ENCODE assay signal across 17 cellular contexts in the genomic region with DNA sequence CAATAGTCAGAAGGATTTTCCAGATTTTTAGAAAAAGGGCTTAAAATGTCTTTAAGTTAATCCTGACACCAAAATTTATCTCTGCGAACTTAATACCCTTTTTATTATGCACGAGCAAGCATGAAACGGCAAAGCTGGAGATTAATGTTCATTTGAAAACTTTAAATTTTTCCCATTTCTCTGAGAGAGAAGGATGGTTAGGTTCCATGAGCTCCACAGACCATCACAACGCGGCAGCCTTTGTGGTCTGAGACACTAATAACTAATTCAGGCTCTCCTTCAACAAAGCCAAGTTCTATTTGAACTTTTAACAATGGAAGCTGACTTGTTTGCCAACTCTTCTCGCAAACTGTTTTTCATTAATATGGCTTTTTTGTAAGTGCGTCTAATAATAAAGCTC.
DNase-seq lines count a peak whose midpoint lies in the region; ATAC-seq and TF ChIP-seq lines count a peak whose summit lies in the region.
"Had no signal": no experiment of that assay in that cellular context is flagged by ENCODE, and none has a peak within 500 bp of the region (broad histone marks: within the 10 kb centered on the region; RNA-seq: fewer than 3 reads in every experiment).

No MANE protein-coding gene starts in this region.

- no peaks in the 10 kb centered on the region for H3K9me2 ChIP-seq in GM23248 (ENCODE audit: insufficient read depth)

- H3K4me3 Mint-ChIP-seq in endodermal cell: no peak overlapping the region
- no peak overlapping the region for H3K4me3 Mint-ChIP-seq in mesothelial cell of epicardium
- no peak overlapping the region for H3K4me3 Mint-ChIP-seq in osteocyte (ENCODE audit: unreplicated experiment)
- H3K4me3 Mint-ChIP-seq: CD4-positive, CD25-positive, alpha-beta regulatory T cell; GM23338 had no signal

- no peaks in the 10 kb centered on the region for H3K27me3 Mint-ChIP-seq in endodermal cell (ENCODE audit: insufficient read depth)
- H3K27me3 Mint-ChIP-seq in mesothelial cell of epicardium (ENCODE audit: low read depth): no peaks in the 10 kb centered on the region
- H3K27me3 Mint-ChIP-seq in osteocyte (ENCODE audit: unreplicated experiment): no peaks in the 10 kb centered on the region
- H3K27me3 Mint-ChIP-seq: CD4-positive, CD25-positive, alpha-beta regulatory T cell had no signal

- H3K36me3 ChIP-seq in GM23248 (ENCODE audit: low read depth) (no peaks in the 10 kb centered on the region), endodermal cell (ENCODE audit: control insufficient read depth, insufficient read depth, low read length) (peaks cover 50% of the 10 kb centered on the region), upper lobe of left lung (no peaks in the 10 kb centered on the region)
- H3K36me3 ChIP-seq: BLaER1 treated with 17β-estradiol and CSF1 and Interleukin-3, amounts not matched to agents 10 nM and 100 nM had no signal

- ATAC-seq in HG02588 (IDR thresholded peaks at IDR 0.05; ENCODE audit: unreplicated experiment): no peak
- ATAC-seq in upper lobe of left lung (ENCODE audit: low FRiP score in 2 of 2): no peak
- ATAC-seq in GM19328 (IDR thresholded peaks at IDR 0.05; ENCODE audit: unreplicated experiment): no peak
- ATAC-seq: GM23338, HepG2 had no signal

- peaks cover 21% of the 10 kb centered on the region for H3K36me3 Mint-ChIP-seq in endodermal cell (ENCODE audit: low read depth)
- peaks cover 10% of the 10 kb centered on the region for H3K36me3 Mint-ChIP-seq in mesothelial cell of epicardium
- H3K36me3 Mint-ChIP-seq in osteocyte (ENCODE audit: unreplicated experiment): peaks cover 12% of the 10 kb centered on the region
- H3K36me3 Mint-ChIP-seq: CD4-positive, CD25-positive, alpha-beta regulatory T cell had no signal

- DNase-seq in GM23248 (peak; percentile 30), endodermal cell (no peak), mesothelial cell of epicardium (ENCODE audit: low spot score in 2 of 2, unreplicated experiment in 2 of 2) (no peak), osteocyte (ENCODE audit: extremely low spot score, unreplicated experiment) (no peak), OCI-M1 (lab: John Stamatoyannopoulos, UW) (no peak), upper lobe of left lung (no peak)
- DNase-seq: 8988T; ACHN; CD4-positive, CD25-positive, alpha-beta regulatory T cell; DMS53; GF-D8; H7 had no signal

- no peak for TF ChIP-seq EP300 in upper lobe of left lung (IDR thresholded peaks at IDR 0.05)

- peaks cover 8% of the 10 kb centered on the region; the same call in 1 of the 2 replicates for H3K4me1 ChIP-seq in GM23248 (ENCODE audit: insufficient read depth)
- no peaks in the 10 kb centered on the region for H3K4me1 ChIP-seq in endodermal cell (ENCODE audit: control insufficient read depth, insufficient read depth, low read length)
- peaks cover 0 to 16% (median 12%) of the 10 kb centered on the region in 4 donors for H3K4me1 ChIP-seq in upper lobe of left lung

- peaks cover 100% of the 10 kb centered on the region for H3K79me2 ChIP-seq in GM23248 (ENCODE audit: insufficient read depth)

- in situ Hi-C loops in GM23248 (cut with MboI): no loop called here

- no peaks in the 10 kb centered on the region; the same call in 1 of the 2 replicates for H4K20me1 ChIP-seq in GM23248 (ENCODE audit: insufficient read depth)
- H4K20me1 ChIP-seq: BLaER1 treated with 17β-estradiol and CSF1 and Interleukin-3, amounts not matched to agents 10 nM and 100 nM had no signal

- H3F3A ChIP-seq in GM23248 (ENCODE audit: insufficient read depth): peaks cover 37% of the 10 kb centered on the region

- peak overlapping the region; percentile 43 for H2AFZ ChIP-seq in GM23248
- H2AFZ ChIP-seq: GM23338 had no signal

- 0 out of 2 replicates have a peak overlapping the region, but pooled peaks have one; percentile 6 for H3K9ac ChIP-seq in GM23248
- no peak overlapping the region for H3K9ac ChIP-seq in endodermal cell (ENCODE audit: extremely low read depth, low read length, poor library complexity, severe bottlenecking)
- H3K9ac ChIP-seq: BLaER1 treated with 17β-estradiol and CSF1 and Interleukin-3, amounts not matched to agents 10 nM and 100 nM had no signal

- TF ChIP-seq CTCF in endodermal cell (conservative IDR thresholded peaks at IDR 0.05) (no peak), mesothelial cell of epicardium (IDR thresholded peaks at IDR 0.05; ENCODE audit: unreplicated experiment) (no peak), osteocyte (IDR thresholded peaks at IDR 0.05) (no peak), upper lobe of left lung (IDR thresholded peaks at IDR 0.05) (no peak)

- no peak overlapping the region for H3K4me2 ChIP-seq in GM23248 (ENCODE audit: unreplicated experiment)
- H3K4me2 ChIP-seq: GM23338 had no signal

- H3K4me3 ChIP-seq in GM23248 (no peak overlapping the region), endodermal cell (ENCODE audit: low read length) (no peak overlapping the region), upper lobe of left lung (no peak overlapping the region)
- H3K4me3 ChIP-seq: BLaER1 treated with 17β-estradiol and CSF1 and Interleukin-3, amounts not matched to agents 10 nM and 100 nM; GM23338 had no signal

- TF ChIP-seq POLR2A in upper lobe of left lung (IDR thresholded peaks at IDR 0.05): no peak

- no peaks in the 10 kb centered on the region for H3K9me3 Mint-ChIP-seq in endodermal cell
- no peaks in the 10 kb centered on the region for H3K9me3 Mint-ChIP-seq in mesothelial cell of epicardium
- no peaks in the 10 kb centered on the region for H3K9me3 Mint-ChIP-seq in osteocyte (ENCODE audit: unreplicated experiment)
- H3K9me3 Mint-ChIP-seq: GM23338 had no signal

- H3K27ac Mint-ChIP-seq in endodermal cell (peak overlapping the region; percentile 24), mesothelial cell of epicardium (peak overlapping the region; percentile 58), osteocyte (ENCODE audit: unreplicated experiment) (peak overlapping the region; percentile 7)
- H3K27ac Mint-ChIP-seq: CD4-positive, CD25-positive, alpha-beta regulatory T cell; GM23338 had no signal

- H3K27ac ChIP-seq in GM23248 (peak overlapping the region; percentile 11; the same call in 1 of the 2 replicates), endodermal cell (ENCODE audit: low read depth, low read length) (peak overlapping the region; percentile 60), upper lobe of left lung (no peak overlapping the region)
- H3K27ac ChIP-seq: BLaER1 treated with 17β-estradiol and CSF1 and Interleukin-3, amounts not matched to agents 10 nM and 100 nM had no signal

- H3K9me3 ChIP-seq in GM23248 (ENCODE audit: low read depth) (no peaks in the 10 kb centered on the region), endodermal cell (ENCODE audit: control insufficient read depth, low read length) (no peaks in the 10 kb centered on the region), upper lobe of left lung (no peaks in the 10 kb centered on the region)
- H3K9me3 ChIP-seq: BLaER1 treated with 17β-estradiol and CSF1 and Interleukin-3, amounts not matched to agents 10 nM and 100 nM had no signal

- WGBS in GM23248 (ENCODE audit: low coverage in 1 of 2, low lambda C conversion rate in 2 of 2, missing lambda C conversion rate in 2 of 2), 2 experiments: 21 to 27% methylated on average over 7 of the region's 7 CpGs
- 92 to 95% methylated on average over 3 to 7 of the region's 7 CpGs for WGBS in endodermal cell (ENCODE audit: insufficient coverage in 1 of 2, insufficient read length in 1 of 2), 2 experiments
- WGBS in upper lobe of left lung, 2 donors: 59 to 82% methylated on average over 7 of the region's 7 CpGs

- peaks cover 22% of the 10 kb centered on the region for H3K4me1 Mint-ChIP-seq in endodermal cell
- peaks cover 29% of the 10 kb centered on the region for H3K4me1 Mint-ChIP-seq in mesothelial cell of epicardium
- peaks cover 13% of the 10 kb centered on the region for H3K4me1 Mint-ChIP-seq in osteocyte (ENCODE audit: unreplicated experiment)
- H3K4me1 Mint-ChIP-seq: CD4-positive, CD25-positive, alpha-beta regulatory T cell had no signal

- H3K27me3 ChIP-seq in GM23248 (replicated peaks; ENCODE audit: insufficient read depth): no peaks in the 10 kb centered on the region
- H3K27me3 ChIP-seq in endodermal cell (ENCODE audit: control insufficient read depth, insufficient read depth, low read length, poor library complexity, severe bottlenecking): no peaks in the 10 kb centered on the region
- no peaks in the 10 kb centered on the region for H3K27me3 ChIP-seq in upper lobe of left lung
- H3K27me3 ChIP-seq: BLaER1 treated with 17β-estradiol and CSF1 and Interleukin-3, amounts not matched to agents 10 nM and 100 nM had no signal

Comparison
In these comparisons a context has a peak if more than half of its experiments do, and no peak if none do; other contexts are left out.
1. H3K27ac ChIP-seq: peak in GM23248 (single experiment) and endodermal cell (single experiment); none in upper lobe of left lung (0 of 4).
2. H3K27ac Mint-ChIP-seq: peak in every context shown above with its lines; median percentile 58 in mesothelial cell of epicardium; 24 in endodermal cell; 7 in osteocyte.